Comparison of ENCODE assay signal across 8 cellular contexts in the genomic region with DNA sequence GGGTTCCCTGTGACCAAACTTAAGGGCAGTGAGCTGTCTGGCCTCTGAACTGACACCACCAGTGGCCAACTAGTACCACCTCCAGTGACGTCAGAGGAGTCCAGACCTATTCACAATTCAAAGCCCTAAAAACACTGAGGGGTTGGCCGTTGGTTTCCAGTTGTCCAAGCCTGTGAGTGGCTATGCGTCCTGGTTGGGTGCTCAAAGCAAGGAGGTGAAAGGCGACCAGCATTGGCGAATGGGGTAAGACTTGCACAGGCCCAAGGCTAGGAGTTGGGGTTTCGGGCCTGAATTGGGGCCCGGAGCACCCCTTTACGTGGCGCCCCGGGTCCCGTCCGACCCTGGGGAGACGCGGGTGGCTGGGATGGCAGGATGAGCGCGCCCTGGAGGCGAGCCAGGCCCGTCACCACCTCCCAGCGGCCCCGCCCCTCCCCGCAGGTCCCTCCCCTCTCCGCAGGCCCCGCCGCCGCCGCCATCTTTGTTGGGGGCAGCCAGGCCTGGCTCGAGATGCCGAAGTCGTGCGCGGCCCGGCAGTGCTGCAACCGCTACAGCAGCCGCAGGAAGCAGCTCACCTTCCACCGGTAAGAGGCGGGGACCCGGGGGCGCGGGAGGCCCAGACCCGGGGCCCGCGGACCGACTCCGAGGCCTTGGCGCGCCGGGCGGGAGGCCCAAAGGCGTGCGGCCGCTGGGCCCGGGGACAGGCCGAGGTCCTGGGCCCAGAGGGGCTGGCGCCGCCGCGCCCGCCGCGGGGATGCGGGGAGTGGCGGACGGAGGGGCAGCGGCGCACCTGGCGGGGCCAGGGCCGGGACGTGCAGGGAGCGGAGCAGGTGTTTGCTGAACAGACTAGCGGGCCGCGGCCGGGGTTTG. TPM values are rescaled to one million over a fixed set of nuclear protein-coding genes. Genes with fewer than 3 reads are reported as not detected.
DNase-seq lines count a peak whose midpoint lies in the region; ATAC-seq and TF ChIP-seq lines count a peak whose summit lies in the region.

A gene with protein sequence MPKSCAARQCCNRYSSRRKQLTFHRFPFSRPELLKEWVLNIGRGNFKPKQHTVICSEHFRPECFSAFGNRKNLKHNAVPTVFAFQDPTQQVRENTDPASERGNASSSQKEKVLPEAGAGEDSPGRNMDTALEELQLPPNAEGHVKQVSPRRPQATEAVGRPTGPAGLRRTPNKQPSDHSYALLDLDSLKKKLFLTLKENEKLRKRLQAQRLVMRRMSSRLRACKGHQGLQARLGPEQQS (plus strand): TSS at position 157 of the 867 bp plus-strand sequence. CDS start 351 bp downstream, at position 508.

- peak within 1 kb of the TSS; percentile 90 for H3K27ac Mint-ChIP-seq in activated CD4-positive, alpha-beta T cell treated with anti-CD3 and anti-CD28 coated beads, Interleukin-2, amount 10 ng/mL, durations not matched to agents 24 days and 14 days

- intact Hi-C loops in activated CD4-positive, alpha-beta T cell treated with anti-CD3 and anti-CD28 coated beads, Interleukin-2, amount 10 ng/mL, durations not matched to agents 24 days and 14 days (cut with micrococcal nuclease), result loop anchor here (1.0 kb wide), 3 partner anchors 12 to 71 kb away; partner anchors contain the start of genes NOL9 and PHF13

- H3K27me3 Mint-ChIP-seq in activated CD4-positive, alpha-beta T cell treated with anti-CD3 and anti-CD28 coated beads, Interleukin-2, amount 10 ng/mL, durations not matched to agents 24 days and 14 days, result no peaks in the 10 kb centered on the region

- H3K9me3 Mint-ChIP-seq in activated CD4-positive, alpha-beta T cell treated with anti-CD3 and anti-CD28 coated beads, Interleukin-2, amount 10 ng/mL, durations not matched to agents 24 days and 14 days, result no peaks in the 10 kb centered on the region

- TF ChIP-seq CTCF in coronary artery (IDR thresholded peaks at IDR 0.05), result no peak

- peaks cover 41% of the 10 kb centered on the region for H3K36me3 Mint-ChIP-seq in activated CD4-positive, alpha-beta T cell treated with anti-CD3 and anti-CD28 coated beads, Interleukin-2, amount 10 ng/mL, durations not matched to agents 24 days and 14 days (ENCODE audit: low read depth)

- H3K4me3 Mint-ChIP-seq in activated CD4-positive, alpha-beta T cell treated with anti-CD3 and anti-CD28 coated beads, Interleukin-2, amount 10 ng/mL, durations not matched to agents 24 days and 14 days, result peak within 1 kb of the TSS; percentile 95

- peaks cover 28% of the 10 kb centered on the region for H3K4me1 Mint-ChIP-seq in activated CD4-positive, alpha-beta T cell treated with anti-CD3 and anti-CD28 coated beads, Interleukin-2, amount 10 ng/mL, durations not matched to agents 24 days and 14 days

- peak within 1 kb of the TSS; percentile 94 to 95 for H3K27ac ChIP-seq in coronary artery

- peak within 1 kb of the TSS; percentile 87 for H3K4me3 ChIP-seq in coronary artery

- peak; percentile 83 for ATAC-seq in GM18868 (IDR thresholded peaks at IDR 0.05; ENCODE audit: unreplicated experiment)
- peak; percentile 83 for ATAC-seq in HG03103 (IDR thresholded peaks at IDR 0.05; ENCODE audit: low read depth, unreplicated experiment)
- peak; percentile 84 for ATAC-seq in left lobe of liver

- DNase-seq in AG08396 (ENCODE audit: low spot score), result peak; percentile 94
- DNase-seq in NCI-H460 (ENCODE audit: extremely low read depth, low read depth), result peak; percentile 68
- peak; percentile 95 for DNase-seq in activated CD4-positive, alpha-beta T cell treated with anti-CD3 and anti-CD28 coated beads, Interleukin-2, amount 10 ng/mL, durations not matched to agents 24 days and 14 days
- peak; percentile 89 for DNase-seq in coronary artery (ENCODE audit: low spot score)
- peak; percentile 90 for DNase-seq in left lobe of liver (ENCODE audit: low spot score)
- DNase-seq in stimulated activated CD4-positive, alpha-beta T cell treated with anti-CD3 and anti-CD28 coated beads, Interleukin-2, amount 100 ng/mL, for 4 hours (ENCODE audit: low read depth), result peak; percentile 80

RNA-seq across cellular contexts. Expression of the gene that starts here (rescaled TPM):
- 24.4 and 28.8 TPM in 2 replicates for total RNA-seq in NCI-H460 (2014; rRNA removed; shearing (Covaris generic))
- polyA plus RNA-seq in NCI-H460 (2014; cell fraction: nucleus; rRNA removed), result 20.3 and 31.0 TPM in 2 replicates
- total RNA-seq in activated CD4-positive, alpha-beta T cell treated with anti-CD3 and anti-CD28 coated beads, Interleukin-2, amount 10 ng/mL, durations not matched to agents 24 days and 14 days, result 19.5 and 24.6 TPM in 2 replicates
- total RNA-seq in left lobe of liver, result 9.7 TPM

Comparison
In these comparisons a context has a peak if more than half of its experiments do, and no peak if none do; other contexts are left out.
1. Peak in every context shown above with its lines: DNase-seq, ATAC-seq, H3K4me3 ChIP-seq and H3K27ac ChIP-seq.